In genomic region chr6:20740727-20741126, GRCh38 we compare ENCODE assay signal across 2 cellular contexts.
A peak's percentile ranks its signal among the peaks of the same experiment; 100 is the strongest.
TF ChIP-seq lines count a peak whose summit lies in the region.

No MANE protein-coding gene starts in this region.

TF ChIP-seq in HepG2, 621 proteins besides CTCF, POLR2A, EP300 and RAD21 (continued from another document and continues in another):
- TF ChIP-seq SOX6 (IDR thresholded peaks at IDR 0.05): no peak
- TF ChIP-seq SOX6 (CRISPR knock-in tag; IDR thresholded peaks at IDR 0.05): 0 out of 2 replicates have a peak, but pooled peaks have one; percentile 13
- TF ChIP-seq NCOA2 (CRISPR knock-in tag; IDR thresholded peaks at IDR 0.05): peak; percentile 26; the same call in 1 of the 2 replicates
- TF ChIP-seq ZNF282 (IDR thresholded peaks at IDR 0.05; ENCODE audit: partially characterized antibody): no peak
- TF ChIP-seq ZNF3 (CRISPR knock-in tag; IDR thresholded peaks at IDR 0.05): no peak
- no peak for TF ChIP-seq GFI1 (CRISPR knock-in tag; IDR thresholded peaks at IDR 0.05; ENCODE audit: borderline replicate concordance)
- no peak for TF ChIP-seq EHMT2 (IDR thresholded peaks at IDR 0.05; ENCODE audit: borderline replicate concordance, low read depth, low read length)
- TF ChIP-seq CCAR2 (optimal IDR thresholded peaks at IDR 0.05; ENCODE audit: low read depth, low read length): no peak
- TF ChIP-seq ZNF124 (CRISPR knock-in tag; IDR thresholded peaks at IDR 0.05): no peak
- TF ChIP-seq PAX8 (CRISPR knock-in tag; IDR thresholded peaks at IDR 0.05; ENCODE audit: borderline replicate concordance): no peak
- peak; percentile 23; the same call in 1 of the 2 replicates for TF ChIP-seq BCL6 (CRISPR knock-in tag; IDR thresholded peaks at IDR 0.05)
- no peak for TF ChIP-seq ZFAT (CRISPR knock-in tag; conservative IDR thresholded peaks at IDR 0.05)
- peak; percentile 47; the same call in 1 of the 2 replicates for TF ChIP-seq FOXA3 (CRISPR knock-in tag; IDR thresholded peaks at IDR 0.05)
- no peak for TF ChIP-seq FOXP1 (IDR thresholded peaks at IDR 0.05)
- peak; percentile 38; the same call in 1 of the 2 replicates for TF ChIP-seq FOXP1 (CRISPR knock-in tag; IDR thresholded peaks at IDR 0.05)
- no peak for TF ChIP-seq ZBTB46 (CRISPR knock-in tag; IDR thresholded peaks at IDR 0.05; ENCODE audit: borderline replicate concordance)
- TF ChIP-seq RFX5 (IDR thresholded peaks at IDR 0.05; ENCODE audit: low read depth, low read length): no peak
- TF ChIP-seq ESRRA (CRISPR knock-in tag; IDR thresholded peaks at IDR 0.05; ENCODE audit: low read depth): no peak
- no peak for TF ChIP-seq ZSCAN9 (CRISPR knock-in tag; IDR thresholded peaks at IDR 0.05; ENCODE audit: borderline replicate concordance)
- no peak for TF ChIP-seq PRDM10 (CRISPR knock-in tag; IDR thresholded peaks at IDR 0.05; ENCODE audit: low read depth)
- no peak for TF ChIP-seq ZC3H13 (CRISPR knock-in tag; IDR thresholded peaks at IDR 0.05)
- no peak for TF ChIP-seq ZSCAN29 (CRISPR knock-in tag; conservative IDR thresholded peaks at IDR 0.05)
- TF ChIP-seq TRIM22 (IDR thresholded peaks at IDR 0.05): no peak
- no peak for TF ChIP-seq DRAP1 (CRISPR knock-in tag; IDR thresholded peaks at IDR 0.05)
- no peak for TF ChIP-seq FOXM1 (CRISPR knock-in tag; IDR thresholded peaks at IDR 0.05)
- no peak for TF ChIP-seq ZFP41 (CRISPR knock-in tag; IDR thresholded peaks at IDR 0.05; ENCODE audit: borderline replicate concordance)
- no peak for TF ChIP-seq SMARCC2 (IDR thresholded peaks at IDR 0.05)
- TF ChIP-seq ZNF678 (CRISPR knock-in tag; IDR thresholded peaks at IDR 0.05): no peak
- TF ChIP-seq SNRNP70 (IDR thresholded peaks at IDR 0.05; ENCODE audit: low read depth, low read length): no peak
- peak; percentile 9; the same call in 1 of the 2 replicates for TF ChIP-seq RXRB (CRISPR knock-in tag; IDR thresholded peaks at IDR 0.05; ENCODE audit: borderline replicate concordance)

TF ChIP-seq in IMR-90, 13 proteins besides CTCF, POLR2A, EP300 and RAD21 (continued from another document):
- TF ChIP-seq ELK1 (IDR thresholded peaks at IDR 0.05; ENCODE audit: borderline replicate concordance, low read depth, low read length) (no peak), SMC3 (IDR thresholded peaks at IDR 0.05; ENCODE audit: low read depth, low read length) (no peak), CEBPB (IDR thresholded peaks at IDR 0.05; ENCODE audit: low read depth, low read length) (no peak), CHD1 (IDR thresholded peaks at IDR 0.05; ENCODE audit: low read depth, low read length) (no peak), MXI1 (IDR thresholded peaks at IDR 0.05; ENCODE audit: borderline replicate concordance, low read depth, low read length) (no peak), MAFK (IDR thresholded peaks at IDR 0.05; ENCODE audit: low read depth, low read length) (no peak), USF2 (IDR thresholded peaks at IDR 0.05; ENCODE audit: low read depth, low read length) (no peak), MAZ (IDR thresholded peaks at IDR 0.05; ENCODE audit: borderline replicate concordance, low read depth, low read length) (no peak), RCOR1 (IDR thresholded peaks at IDR 0.05; ENCODE audit: insufficient replicate concordance, low read length) (no peak)
TF ChIP-seq in IMR-90: peak in this region for 0.
